In the genomic region with DNA sequence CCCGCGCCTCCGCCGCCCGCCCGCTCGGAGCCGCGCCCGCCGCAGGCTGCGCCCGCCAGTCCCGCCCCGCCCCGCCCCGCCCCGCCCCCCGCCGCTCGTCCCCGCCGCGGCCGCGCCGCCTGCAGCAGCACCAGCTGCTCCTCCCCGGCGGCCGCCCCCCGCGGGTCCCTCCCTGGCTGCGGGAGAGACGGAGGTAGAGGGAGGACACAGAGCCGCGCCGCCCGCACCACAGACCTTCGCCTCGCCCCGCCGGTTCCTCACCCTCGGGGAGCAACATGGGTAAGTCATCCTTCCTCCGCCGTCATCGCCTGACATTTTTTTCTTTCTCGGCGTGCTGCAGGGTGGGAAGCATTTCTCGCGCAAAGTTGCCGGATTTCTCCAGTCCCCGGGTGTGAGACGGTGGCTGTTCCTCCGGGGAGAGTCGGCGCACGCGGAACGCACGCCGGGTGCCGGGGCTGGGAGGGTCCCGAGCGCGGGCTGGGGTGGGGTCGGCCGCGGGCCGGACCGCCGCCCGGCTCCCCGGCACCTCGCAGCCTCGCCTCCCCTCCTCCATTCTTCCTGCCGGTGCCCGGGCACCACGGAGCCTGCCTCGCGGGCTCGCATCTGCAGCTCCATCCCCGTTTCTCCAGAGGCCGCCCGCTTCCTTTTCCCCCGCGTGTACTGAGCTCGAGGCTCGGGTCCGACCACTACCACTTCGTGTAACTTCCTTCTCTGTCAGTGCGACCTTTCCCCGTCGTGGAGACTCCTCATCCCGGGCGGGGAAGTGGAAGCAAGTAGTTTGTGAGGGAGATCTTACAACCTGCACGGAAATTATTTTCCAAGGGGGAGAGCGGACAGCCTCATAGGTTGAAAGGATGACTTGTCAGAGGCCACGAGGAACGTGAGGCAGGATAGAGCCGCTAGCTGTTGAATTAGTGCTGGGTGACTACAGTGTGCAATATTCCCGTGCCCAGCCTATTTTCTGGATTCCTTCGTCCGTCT, we compare ENCODE assay signal across 7 cellular contexts. TPM values are rescaled to one million over a fixed set of nuclear protein-coding genes. Genes with fewer than 3 reads are reported as not detected.
DNase-seq lines count a peak whose midpoint lies in the region; ATAC-seq and TF ChIP-seq lines count a peak whose summit lies in the region.

Gene RAP1GDS1, plus strand, starts transcription at position 94 of the 981 bp plus-strand sequence. Its CDS starts 182 bp downstream, at position 276.

- CTCF ChIA-PET in WTC11 (lab: Charles Lee), result interaction anchor here (0.5 to 1.6 kb wide), 3 partner anchors 9 to 738 kb away, joined by 3 to 8 read pairs (median 4); partner anchors contain the start of gene STPG2

- H3K9me3 Mint-ChIP-seq in WTC11, result no peaks in the 10 kb centered on the region

- DNase-seq in NCI-H1436 (lab: John Stamatoyannopoulos, UW) (peak; percentile 32), WTC11 (ENCODE audit: low spot score) (peak; percentile 80), dedifferentiated amniotic fluid mesenchymal stem cell (ENCODE audit: extremely low spot score) (peak; percentile 56), left kidney (ENCODE audit: low read depth, low spot score) (peak; percentile 79)
- DNase-seq in stimulated activated CD4-positive, alpha-beta T cell treated with anti-CD3 and anti-CD28 coated beads, Interleukin-2, amount 100 ng/mL, for 4 hours (ENCODE audit: low read depth), result peak; percentile 14

- peak; percentile 22 for ATAC-seq in GM18502 (IDR thresholded peaks at IDR 0.05; ENCODE audit: poor library complexity, unreplicated experiment)
- peak; percentile 17 for ATAC-seq in HG02678 (IDR thresholded peaks at IDR 0.05; ENCODE audit: unreplicated experiment)
- peak; percentile 18 for ATAC-seq in WTC11

- TF ChIP-seq CTCF in WTC11 (IDR thresholded peaks at IDR 0.05), result no peak

- peaks cover 27% of the 10 kb centered on the region for H3K4me1 Mint-ChIP-seq in WTC11

- no peaks in the 10 kb centered on the region; the same call in 1 of the 2 replicates for H3K27me3 Mint-ChIP-seq in WTC11 (ENCODE audit: low read depth)

- POLR2A ChIA-PET in WTC11 (lab: Charles Lee), result interaction anchor here (0.6 to 1.5 kb wide), 12 partner anchors 11 to 827 kb away, joined by 3 to 10 read pairs (median 4); partner anchors contain the start of genes ADH5, METAP1 and STPG2

- no peaks in the 10 kb centered on the region for H3K36me3 Mint-ChIP-seq in WTC11

- peak within 1 kb of the TSS; percentile 98 for H3K4me3 Mint-ChIP-seq in WTC11

- H3K27ac Mint-ChIP-seq in WTC11, result peak within 1 kb of the TSS; percentile 97

TF ChIP-seq in WTC11, 78 proteins besides CTCF, POLR2A, EP300 and RAD21:
- 0 out of 2 replicates have a peak, but pooled peaks have one; percentile 5 for TF ChIP-seq SP1 (CRISPR knock-in tag; conservative IDR thresholded peaks at IDR 0.05)
- TF ChIP-seq RORB (CRISPR knock-in tag; IDR thresholded peaks at IDR 0.05), result no peak
- TF ChIP-seq HMGXB4 (CRISPR knock-in tag; IDR thresholded peaks at IDR 0.05), result 0 out of 2 replicates have a peak, but pooled peaks have one; percentile 7
- TF ChIP-seq KAT7 (CRISPR knock-in tag; IDR thresholded peaks at IDR 0.05; ENCODE audit: borderline replicate concordance), result 0 out of 2 replicates have a peak, but pooled peaks have one; percentile 55

RNA-seq across cellular contexts. Expression of gene RAP1GDS1, which starts in this region (rescaled TPM):
- 24.0 to 29.9 TPM (median 25.3 TPM) in 3 replicates for total RNA-seq in WTC11 (2021)

Comparison
In these comparisons a context has a peak if more than half of its experiments do, and no peak if none do; other contexts are left out.
1. Peak in every context shown above with its lines: DNase-seq and ATAC-seq.
2. DNase-seq: peak in every context shown above with its lines; median percentile 80 in WTC11; 79 in left kidney; 56 in dedifferentiated amniotic fluid mesenchymal stem cell; 32 in NCI-H1436; 14 in stimulated activated CD4-positive, alpha-beta T cell treated with anti-CD3 and anti-CD28 coated beads, Interleukin-2, amount 100 ng/mL, for 4 hours.